Comparison of ENCODE assay signal across 1 cellular context in the genomic region with DNA sequence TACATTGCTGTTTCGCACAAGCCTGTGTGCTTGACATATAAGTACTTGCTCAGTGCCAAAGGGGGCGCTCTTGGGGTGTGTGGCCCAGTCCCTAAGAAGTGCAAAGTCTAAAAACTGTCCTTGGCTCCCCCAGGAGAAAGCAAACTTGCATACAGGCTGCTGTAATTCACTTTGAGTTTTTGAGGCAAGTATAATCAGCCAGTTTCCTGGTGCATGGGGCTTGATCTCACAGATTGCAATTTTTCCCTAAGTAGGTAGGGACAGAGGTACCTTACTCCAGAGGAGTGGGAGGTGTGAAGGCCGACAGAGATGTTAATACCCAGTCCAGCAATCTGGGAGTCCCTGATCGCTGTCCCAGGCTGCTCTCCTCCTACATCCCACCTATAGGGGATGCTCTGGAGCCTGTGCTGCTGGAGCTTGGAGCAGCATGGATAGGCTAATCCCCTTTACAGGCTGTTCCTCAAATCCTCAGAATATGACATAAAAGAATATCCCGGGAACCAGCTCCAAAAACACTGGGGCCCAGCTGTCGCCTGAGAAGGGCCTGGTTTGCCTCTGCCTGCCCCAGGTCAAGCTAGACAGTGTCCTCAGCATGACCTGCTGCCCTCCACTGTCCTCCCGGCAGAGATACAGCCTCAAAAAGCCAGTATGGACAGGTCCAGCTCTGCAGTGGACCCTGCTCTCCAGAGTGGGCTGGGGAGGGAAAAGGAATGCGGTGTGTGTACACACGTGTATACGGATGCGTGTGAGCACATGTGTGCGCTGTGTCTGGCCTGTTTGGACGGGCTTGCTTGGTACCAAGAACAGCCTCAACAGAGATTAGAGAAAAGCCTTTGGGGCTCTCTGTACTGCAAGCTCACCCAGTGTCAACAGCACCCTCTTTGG.
TF ChIP-seq lines count a peak whose summit lies in the region.

No MANE protein-coding gene starts in this region.

TF ChIP-seq in K562, 482 proteins besides CTCF, POLR2A, EP300 and RAD21 (continued from another document and continues in another):
- peak; percentile 11; the same call in 1 of the 2 replicates for TF ChIP-seq ILK (tag; IDR thresholded peaks at IDR 0.05; ENCODE audit: borderline replicate concordance, low read depth)
- TF ChIP-seq, protein P1, sequence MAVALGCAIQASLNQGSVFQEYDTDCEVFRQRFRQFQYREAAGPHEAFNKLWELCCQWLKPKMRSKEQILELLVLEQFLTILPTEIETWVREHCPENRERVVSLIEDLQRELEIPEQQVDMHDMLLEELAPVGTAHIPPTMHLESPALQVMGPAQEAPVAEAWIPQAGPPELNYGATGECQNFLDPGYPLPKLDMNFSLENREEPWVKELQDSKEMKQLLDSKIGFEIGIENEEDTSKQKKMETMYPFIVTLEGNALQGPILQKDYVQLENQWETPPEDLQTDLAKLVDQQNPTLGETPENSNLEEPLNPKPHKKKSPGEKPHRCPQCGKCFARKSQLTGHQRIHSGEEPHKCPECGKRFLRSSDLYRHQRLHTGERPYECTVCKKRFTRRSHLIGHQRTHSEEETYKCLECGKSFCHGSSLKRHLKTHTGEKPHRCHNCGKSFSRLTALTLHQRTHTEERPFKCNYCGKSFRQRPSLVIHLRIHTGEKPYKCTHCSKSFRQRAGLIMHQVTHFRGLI (CRISPR knock-in tag; IDR thresholded peaks at IDR 0.05) = no peak
- TF ChIP-seq, protein P2, sequence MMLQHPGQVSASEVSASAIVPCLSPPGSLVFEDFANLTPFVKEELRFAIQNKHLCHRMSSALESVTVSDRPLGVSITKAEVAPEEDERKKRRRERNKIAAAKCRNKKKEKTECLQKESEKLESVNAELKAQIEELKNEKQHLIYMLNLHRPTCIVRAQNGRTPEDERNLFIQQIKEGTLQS (IDR thresholded peaks at IDR 0.05) = no peak
- TF ChIP-seq, protein P2 (CRISPR knock-in tag; conservative IDR thresholded peaks at IDR 0.05) = no peak
- TF ChIP-seq MAZ (CRISPR knock-in tag; conservative IDR thresholded peaks at IDR 0.05 in 1 of 2, IDR thresholded peaks at IDR 0.05 in 1 of 2) = 0 out of 4 replicates have a peak, but pooled peaks have one; percentile 15
- TF ChIP-seq NFE2 (IDR thresholded peaks at IDR 0.05; ENCODE audit: low read depth) = no peak
- TF ChIP-seq, protein P3, sequence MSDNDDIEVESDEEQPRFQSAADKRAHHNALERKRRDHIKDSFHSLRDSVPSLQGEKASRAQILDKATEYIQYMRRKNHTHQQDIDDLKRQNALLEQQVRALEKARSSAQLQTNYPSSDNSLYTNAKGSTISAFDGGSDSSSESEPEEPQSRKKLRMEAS (CRISPR knock-in tag; IDR thresholded peaks at IDR 0.05) = peak; percentile 52; the same call in 1 of the 2 replicates
- no peak for TF ChIP-seq ZNF384 (IDR thresholded peaks at IDR 0.05; ENCODE audit: low read depth, low read length)
- TF ChIP-seq ETS2 (tag; IDR thresholded peaks at IDR 0.05; ENCODE audit: borderline replicate concordance, poor library complexity, severe bottlenecking) = no peak
- no peak for TF ChIP-seq ZNF717 (CRISPR knock-in tag; IDR thresholded peaks at IDR 0.05)
- TF ChIP-seq ZNF609 (CRISPR knock-in tag; IDR thresholded peaks at IDR 0.05; ENCODE audit: borderline replicate concordance) = no peak
- no peak for TF ChIP-seq ZHX1 (conservative IDR thresholded peaks at IDR 0.05; ENCODE audit: low read length)
- no peak for TF ChIP-seq GTF2E2 (tag; IDR thresholded peaks at IDR 0.05)
- 0 out of 2 replicates have a peak, but pooled peaks have one; percentile 45 for TF ChIP-seq ESRRA (IDR thresholded peaks at IDR 0.05; ENCODE audit: borderline replicate concordance, low read depth)
- no peak for TF ChIP-seq CEBPG (CRISPR knock-in tag; IDR thresholded peaks at IDR 0.05)
- no peak for TF ChIP-seq CEBPG (tag; conservative IDR thresholded peaks at IDR 0.05 in 1 of 2, IDR thresholded peaks at IDR 0.05 in 1 of 2)
- no peak for TF ChIP-seq MYBL2 (IDR thresholded peaks at IDR 0.05; ENCODE audit: low read depth)
- TF ChIP-seq MYBL2 (CRISPR knock-in tag; IDR thresholded peaks at IDR 0.05; ENCODE audit: borderline replicate concordance) = no peak
- peak in 1 of 2 experiments; percentile 23; a peak in 1 of 4 replicates for TF ChIP-seq NRF1 (conservative IDR thresholded peaks at IDR 0.05 in 1 of 2, IDR thresholded peaks at IDR 0.05 in 1 of 2)
- TF ChIP-seq TEAD2 (tag; IDR thresholded peaks at IDR 0.05) = no peak
- no peak for TF ChIP-seq PYGO2 (tag; IDR thresholded peaks at IDR 0.05)
- TF ChIP-seq GATA2 (CRISPR knock-in tag; IDR thresholded peaks at IDR 0.05) = no peak
- TF ChIP-seq NCOA4 (IDR thresholded peaks at IDR 0.05; ENCODE audit: partially characterized antibody) = no peak
- TF ChIP-seq RBBP5 (IDR thresholded peaks at IDR 0.05; ENCODE audit: borderline replicate concordance, insufficient read depth, low read length, poor library complexity, severe bottlenecking) = no peak
- TF ChIP-seq DPF2 (IDR thresholded peaks at IDR 0.05) = no peak
- no peak for TF ChIP-seq ZBTB12 (CRISPR knock-in tag; IDR thresholded peaks at IDR 0.05)
- no peak for TF ChIP-seq ERF (CRISPR knock-in tag; IDR thresholded peaks at IDR 0.05)
- TF ChIP-seq HDAC2 (IDR thresholded peaks at IDR 0.05) = no peak
- peak; percentile 37; the same call in 1 of the 2 replicates for TF ChIP-seq BHLHE40 (IDR thresholded peaks at IDR 0.05; ENCODE audit: low read length)
- 0 out of 2 replicates have a peak, but pooled peaks have one; percentile 13 for TF ChIP-seq MTA3 (IDR thresholded peaks at IDR 0.05; ENCODE audit: borderline replicate concordance)
- no peak for TF ChIP-seq SIX5 (IDR thresholded peaks at IDR 0.05; ENCODE audit: borderline replicate concordance in 1 of 2, insufficient read depth in 1 of 2, low read depth in 1 of 2, low read length in 2 of 2)
- no peak for TF ChIP-seq GABPA (tag; conservative IDR thresholded peaks at IDR 0.05; ENCODE audit: low read depth)
- TF ChIP-seq SMAD4 (CRISPR knock-in tag; conservative IDR thresholded peaks at IDR 0.05) = no peak; the same call in 1 of the 2 replicates
- 0 out of 2 replicates have a peak, but pooled peaks have one; percentile 19 for TF ChIP-seq MYC (IDR thresholded peaks at IDR 0.05; ENCODE audit: low read depth, low read length)
- TF ChIP-seq MYC (CRISPR knock-in tag; IDR thresholded peaks at IDR 0.05; ENCODE audit: borderline replicate concordance, low read depth) = no peak
- TF ChIP-seq XRCC5 (IDR thresholded peaks at IDR 0.05; ENCODE audit: low read depth, low read length) = peak; percentile 15; the same call in 1 of the 2 replicates
- TF ChIP-seq RB1 (IDR thresholded peaks at IDR 0.05; ENCODE audit: low read depth) = 0 out of 2 replicates have a peak, but pooled peaks have one; percentile 29
- 0 out of 2 replicates have a peak, but pooled peaks have one; percentile 35 for TF ChIP-seq BRD4 (IDR thresholded peaks at IDR 0.05)
- TF ChIP-seq ZFPM2 (CRISPR knock-in tag; IDR thresholded peaks at IDR 0.05) = no peak
- peak; percentile 44; the same call in 1 of the 2 replicates for TF ChIP-seq JUND (IDR thresholded peaks at IDR 0.05; ENCODE audit: borderline replicate concordance, low read depth, low read length)
- peak; percentile 27; the same call in 1 of the 3 replicates for TF ChIP-seq JUND (tag; IDR thresholded peaks at IDR 0.05; ENCODE audit: borderline replicate concordance, low read depth, low read length)
- no peak for TF ChIP-seq NR3C1 (CRISPR knock-in tag; IDR thresholded peaks at IDR 0.05)
- TF ChIP-seq, protein P4, sequence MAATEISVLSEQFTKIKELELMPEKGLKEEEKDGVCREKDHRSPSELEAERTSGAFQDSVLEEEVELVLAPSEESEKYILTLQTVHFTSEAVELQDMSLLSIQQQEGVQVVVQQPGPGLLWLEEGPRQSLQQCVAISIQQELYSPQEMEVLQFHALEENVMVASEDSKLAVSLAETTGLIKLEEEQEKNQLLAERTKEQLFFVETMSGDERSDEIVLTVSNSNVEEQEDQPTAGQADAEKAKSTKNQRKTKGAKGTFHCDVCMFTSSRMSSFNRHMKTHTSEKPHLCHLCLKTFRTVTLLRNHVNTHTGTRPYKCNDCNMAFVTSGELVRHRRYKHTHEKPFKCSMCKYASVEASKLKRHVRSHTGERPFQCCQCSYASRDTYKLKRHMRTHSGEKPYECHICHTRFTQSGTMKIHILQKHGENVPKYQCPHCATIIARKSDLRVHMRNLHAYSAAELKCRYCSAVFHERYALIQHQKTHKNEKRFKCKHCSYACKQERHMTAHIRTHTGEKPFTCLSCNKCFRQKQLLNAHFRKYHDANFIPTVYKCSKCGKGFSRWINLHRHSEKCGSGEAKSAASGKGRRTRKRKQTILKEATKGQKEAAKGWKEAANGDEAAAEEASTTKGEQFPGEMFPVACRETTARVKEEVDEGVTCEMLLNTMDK (IDR thresholded peaks at IDR 0.05; ENCODE audit: borderline replicate concordance, insufficient read depth, low read depth, low read length, poor library complexity, severe bottlenecking) = peak; percentile 61
- TF ChIP-seq, protein P5, sequence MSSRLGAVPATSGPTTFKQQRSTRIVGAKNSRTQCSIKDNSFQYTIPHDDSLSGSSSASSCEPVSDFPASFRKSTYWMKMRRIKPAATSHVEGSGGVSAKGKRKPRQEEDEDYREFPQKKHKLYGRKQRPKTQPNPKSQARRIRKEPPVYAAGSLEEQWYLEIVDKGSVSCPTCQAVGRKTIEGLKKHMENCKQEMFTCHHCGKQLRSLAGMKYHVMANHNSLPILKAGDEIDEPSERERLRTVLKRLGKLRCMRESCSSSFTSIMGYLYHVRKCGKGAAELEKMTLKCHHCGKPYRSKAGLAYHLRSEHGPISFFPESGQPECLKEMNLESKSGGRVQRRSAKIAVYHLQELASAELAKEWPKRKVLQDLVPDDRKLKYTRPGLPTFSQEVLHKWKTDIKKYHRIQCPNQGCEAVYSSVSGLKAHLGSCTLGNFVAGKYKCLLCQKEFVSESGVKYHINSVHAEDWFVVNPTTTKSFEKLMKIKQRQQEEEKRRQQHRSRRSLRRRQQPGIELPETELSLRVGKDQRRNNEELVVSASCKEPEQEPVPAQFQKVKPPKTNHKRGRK (tag; IDR thresholded peaks at IDR 0.05) = no peak
- peak in 1 of 2 experiments; percentile 44; a peak in 1 of 3 replicates for TF ChIP-seq CBX3 (IDR thresholded peaks at IDR 0.05; ENCODE audit: borderline replicate concordance in 1 of 2, low read length in 2 of 2)
